2 cellular contexts compared by ENCODE assay signal in genomic region chr11:14519692-14520085, GRCh38.
TF ChIP-seq lines count a peak whose summit lies in the region.

No MANE protein-coding gene starts in this region.

TF ChIP-seq in GM12878, 131 proteins besides CTCF, POLR2A, EP300 and RAD21:
- TF ChIP-seq LARP7 (IDR thresholded peaks at IDR 0.05) (0 out of 2 replicates have a peak, but pooled peaks have one; percentile 38), SPI1 (IDR thresholded peaks at IDR 0.05; ENCODE audit: borderline replicate concordance, insufficient read depth, low read depth, low read length) (peak; percentile 51; the same call in 1 of the 2 replicates), WRNIP1 (IDR thresholded peaks at IDR 0.05; ENCODE audit: borderline replicate concordance, low read depth, low read length) (0 out of 2 replicates have a peak, but pooled peaks have one; percentile 52), SUZ12 (IDR thresholded peaks at IDR 0.05; ENCODE audit: unreplicated experiment) (no peak)
TF ChIP-seq in GM12878: peak in this region for 3.

TF ChIP-seq in liver, 16 proteins besides CTCF, POLR2A, EP300 and RAD21:
- no peak for TF ChIP-seq HNF4G (IDR thresholded peaks at IDR 0.05)
